Comparison of ENCODE assay signal across 8 cellular contexts in genomic region chr17:35373532-35373983, GRCh38. TPM values are rescaled to one million over a fixed set of nuclear protein-coding genes. Genes with fewer than 3 reads are reported as not detected.
A peak's percentile ranks its signal among the peaks of the same experiment; 100 is the strongest.
DNase-seq lines count a peak whose midpoint lies in the region; ATAC-seq and TF ChIP-seq lines count a peak whose summit lies in the region.

A gene with protein sequence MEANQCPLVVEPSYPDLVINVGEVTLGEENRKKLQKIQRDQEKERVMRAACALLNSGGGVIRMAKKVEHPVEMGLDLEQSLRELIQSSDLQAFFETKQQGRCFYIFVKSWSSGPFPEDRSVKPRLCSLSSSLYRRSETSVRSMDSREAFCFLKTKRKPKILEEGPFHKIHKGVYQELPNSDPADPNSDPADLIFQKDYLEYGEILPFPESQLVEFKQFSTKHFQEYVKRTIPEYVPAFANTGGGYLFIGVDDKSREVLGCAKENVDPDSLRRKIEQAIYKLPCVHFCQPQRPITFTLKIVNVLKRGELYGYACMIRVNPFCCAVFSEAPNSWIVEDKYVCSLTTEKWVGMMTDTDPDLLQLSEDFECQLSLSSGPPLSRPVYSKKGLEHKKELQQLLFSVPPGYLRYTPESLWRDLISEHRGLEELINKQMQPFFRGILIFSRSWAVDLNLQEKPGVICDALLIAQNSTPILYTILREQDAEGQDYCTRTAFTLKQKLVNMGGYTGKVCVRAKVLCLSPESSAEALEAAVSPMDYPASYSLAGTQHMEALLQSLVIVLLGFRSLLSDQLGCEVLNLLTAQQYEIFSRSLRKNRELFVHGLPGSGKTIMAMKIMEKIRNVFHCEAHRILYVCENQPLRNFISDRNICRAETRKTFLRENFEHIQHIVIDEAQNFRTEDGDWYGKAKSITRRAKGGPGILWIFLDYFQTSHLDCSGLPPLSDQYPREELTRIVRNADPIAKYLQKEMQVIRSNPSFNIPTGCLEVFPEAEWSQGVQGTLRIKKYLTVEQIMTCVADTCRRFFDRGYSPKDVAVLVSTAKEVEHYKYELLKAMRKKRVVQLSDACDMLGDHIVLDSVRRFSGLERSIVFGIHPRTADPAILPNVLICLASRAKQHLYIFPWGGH (minus strand): TSS chr17:35373621. CDS start chr17:35363807, 9,814 bp downstream.

- H3K27me3 ChIP-seq in OCI-LY3 (ENCODE audit: low read depth, low read length) (no peaks in the 10 kb centered on the region), esophagus muscularis mucosa (peaks cover 0 to 38% (median 0%) of the 10 kb centered on the region in 4 donors)

- no peak for TF ChIP-seq CTCF in OCI-LY3 (IDR thresholded peaks at IDR 0.05; ENCODE audit: low read depth, low read length)
- no peak for TF ChIP-seq CTCF in esophagus muscularis mucosa (IDR thresholded peaks at IDR 0.05)

- H3K27ac ChIP-seq in OCI-LY3 (ENCODE audit: low read length) = peak within 1 kb of the TSS; percentile 84
- peak within 1 kb of the TSS; percentile 81 to 94 (median 90) for H3K27ac ChIP-seq in esophagus muscularis mucosa (replicated peaks in 1 of 4)

- WGBS in esophagus muscularis mucosa = under 1% methylated on average over 16 of the region's 22 CpGs

- H3K9me3 ChIP-seq in OCI-LY3 (ENCODE audit: insufficient read depth, low read length) (0 out of 2 replicates have a peak, but pooled peaks cover 5% of the 10 kb centered on the region), esophagus muscularis mucosa (no peaks in the 10 kb centered on the region)

- peak within 1 kb of the TSS; percentile 97 for H3K9ac ChIP-seq in OCI-LY3 (ENCODE audit: low read length)

- peaks cover 33% of the 10 kb centered on the region for H4K20me1 ChIP-seq in OCI-LY3 (ENCODE audit: insufficient read depth, low read length)

- H3K36me3 ChIP-seq in OCI-LY3 (replicated peaks; ENCODE audit: low read depth, low read length) (peaks cover 28% of the 10 kb centered on the region), esophagus muscularis mucosa (peaks cover 0 to 7% (median 0%) of the 10 kb centered on the region in 4 donors)

- peaks cover 52% of the 10 kb centered on the region for H3K79me2 ChIP-seq in OCI-LY3 (ENCODE audit: low read length)

- H3K4me1 Mint-ChIP-seq in activated T-cell treated with anti-CD3 and anti-CD28 coated beads, Interleukin-2, amount 50 U/mL, for 72 hours (ENCODE audit: low read depth) = peaks cover 57% of the 10 kb centered on the region
- peaks cover 14 to 49% (median 28%) of the 10 kb centered on the region in 3 donors for H3K4me1 Mint-ChIP-seq in naive B cell
- H3K4me1 Mint-ChIP-seq in stimulated activated effector memory CD8-positive, alpha-beta T cell treated with anti-CD3 and anti-CD28 coated beads, Interleukin-12 subunit alpha, Interleukin-12 subunit beta, amount 100 ng/mL, for 72 hours = peaks cover 61% of the 10 kb centered on the region

- intact Hi-C loops in esophagus muscularis mucosa (cut with DNase I) = loop anchor here (5.0 kb wide), 1 partner anchor 59 kb away; the partner anchor contains the start of gene SLFN12

- ATAC-seq in HG03039 (IDR thresholded peaks at IDR 0.05; ENCODE audit: unreplicated experiment) (peak; percentile 41), naive B cell (ENCODE audit: low read depth in 2 of 2) (peak; percentile 80), HG03095 (IDR thresholded peaks at IDR 0.05; ENCODE audit: unreplicated experiment) (no peak)
- peak; percentile 74 to 76 for ATAC-seq in activated T-cell treated with anti-CD3 and anti-CD28 coated beads, Interleukin-2, amount 50 U/mL, for 72 hours (replicated peaks in 1 of 2)
- peak; percentile 84 for ATAC-seq in stimulated activated effector memory CD8-positive, alpha-beta T cell treated with anti-CD3 and anti-CD28 coated beads, Interleukin-12 subunit alpha, Interleukin-12 subunit beta, amount 100 ng/mL, for 72 hours

- peak within 1 kb of the TSS; percentile 100 for H3K27ac Mint-ChIP-seq in activated T-cell treated with anti-CD3 and anti-CD28 coated beads, Interleukin-2, amount 50 U/mL, for 72 hours
- peak within 1 kb of the TSS; percentile 91 to 98 (median 96) for H3K27ac Mint-ChIP-seq in naive B cell
- H3K27ac Mint-ChIP-seq in stimulated activated effector memory CD8-positive, alpha-beta T cell treated with anti-CD3 and anti-CD28 coated beads, Interleukin-12 subunit alpha, Interleukin-12 subunit beta, amount 100 ng/mL, for 72 hours = peak within 1 kb of the TSS; percentile 100

- peak within 1 kb of the TSS; percentile 95 to 98 for H3K4me3 Mint-ChIP-seq in activated T-cell treated with anti-CD3 and anti-CD28 coated beads, Interleukin-2, amount 50 U/mL, for 72 hours
- H3K4me3 Mint-ChIP-seq in naive B cell = peak within 1 kb of the TSS; percentile 96 to 100 (median 99)
- H3K4me3 Mint-ChIP-seq in stimulated activated effector memory CD8-positive, alpha-beta T cell treated with anti-CD3 and anti-CD28 coated beads, Interleukin-12 subunit alpha, Interleukin-12 subunit beta, amount 100 ng/mL, for 72 hours = peak within 1 kb of the TSS; percentile 99

- peaks cover 9% of the 10 kb centered on the region in 2 donors for H3K9me3 Mint-ChIP-seq in activated T-cell treated with anti-CD3 and anti-CD28 coated beads, Interleukin-2, amount 50 U/mL, for 72 hours
- peaks cover 0 to 12% (median 2%) of the 10 kb centered on the region in 7 donors for H3K9me3 Mint-ChIP-seq in naive B cell
- H3K9me3 Mint-ChIP-seq in stimulated activated effector memory CD8-positive, alpha-beta T cell treated with anti-CD3 and anti-CD28 coated beads, Interleukin-12 subunit alpha, Interleukin-12 subunit beta, amount 100 ng/mL, for 72 hours = peaks cover 10% of the 10 kb centered on the region

- peak within 1 kb of the TSS; percentile 87 for H3K4me2 ChIP-seq in OCI-LY3 (ENCODE audit: low read length)

- no peaks in the 10 kb centered on the region for H3K27me3 Mint-ChIP-seq in activated T-cell treated with anti-CD3 and anti-CD28 coated beads, Interleukin-2, amount 50 U/mL, for 72 hours (ENCODE audit: low read depth)
- H3K27me3 Mint-ChIP-seq in naive B cell = no peaks in the 10 kb centered on the region

- TF ChIP-seq POLR2A in esophagus muscularis mucosa (IDR thresholded peaks at IDR 0.05; ENCODE audit: low read depth) = peak; percentile 85

- DNase-seq in ELF-1 (ENCODE audit: low read depth, low spot score) = peak; percentile 25
- DNase-seq in activated T-cell treated with anti-CD3 and anti-CD28 coated beads, Interleukin-2, amount 50 U/mL, for 72 hours = peak; percentile 92
- DNase-seq in esophagus muscularis mucosa (ENCODE audit: extremely low spot score) = peak; percentile 96
- DNase-seq in naive B cell = peak; percentile 64
- peak; percentile 91 to 97 for DNase-seq in stimulated activated effector memory CD8-positive, alpha-beta T cell treated with anti-CD3 and anti-CD28 coated beads, Interleukin-12 subunit alpha, Interleukin-12 subunit beta, amount 100 ng/mL, for 72 hours (ENCODE audit: low spot score in 2 of 2)

- H3K36me3 Mint-ChIP-seq in activated T-cell treated with anti-CD3 and anti-CD28 coated beads, Interleukin-2, amount 50 U/mL, for 72 hours (ENCODE audit: insufficient read depth in 2 of 2) = peaks cover 25 to 33% of the 10 kb centered on the region in 2 donors
- peaks cover 5 to 7% of the 10 kb centered on the region in 2 donors for H3K36me3 Mint-ChIP-seq in naive B cell
- peaks cover 61% of the 10 kb centered on the region for H3K36me3 Mint-ChIP-seq in stimulated activated effector memory CD8-positive, alpha-beta T cell treated with anti-CD3 and anti-CD28 coated beads, Interleukin-12 subunit alpha, Interleukin-12 subunit beta, amount 100 ng/mL, for 72 hours

- peak within 1 kb of the TSS; percentile 72 for H2AFZ ChIP-seq in OCI-LY3 (ENCODE audit: low read depth, low read length)

- H3K4me1 ChIP-seq in OCI-LY3 (ENCODE audit: low read length) (peaks cover 38% of the 10 kb centered on the region), esophagus muscularis mucosa (peaks cover 12 to 40% (median 24%) of the 10 kb centered on the region in 4 donors)

- no peak for TF ChIP-seq EP300 in esophagus muscularis mucosa (IDR thresholded peaks at IDR 0.05)

- peak within 1 kb of the TSS; percentile 89 for H3K4me3 ChIP-seq in OCI-LY3 (ENCODE audit: low read length)
- peak within 1 kb of the TSS; percentile 57 to 85 (median 63) for H3K4me3 ChIP-seq in esophagus muscularis mucosa

RNA-seq across cellular contexts. Expression of the gene that starts here (rescaled TPM):
- total RNA-seq in activated T-cell treated with anti-CD3 and anti-CD28 coated beads, Interleukin-2, amount 50 U/mL, for 72 hours = 10 to 100 TPM; 37.1 to 64.7 TPM
- 10 to 100 TPM; 16.2 to 30.5 (median 22.7) TPM for total RNA-seq in esophagus muscularis mucosa
- polyA plus RNA-seq in naive B cell (ENCODE audit: low read depth in 6 of 6) = 10 to 100 TPM in 1 of 6 donors, 1 to 10 TPM in 5; 5.8 to 11.0 (median 6.9) TPM

Comparison
In these comparisons a context has a peak if more than half of its experiments do, and no peak if none do; other contexts are left out.
1. DNase-seq: peak in every context shown above with its lines; median percentile 96 in esophagus muscularis mucosa; 94 in stimulated activated effector memory CD8-positive, alpha-beta T cell treated with anti-CD3 and anti-CD28 coated beads, Interleukin-12 subunit alpha, Interleukin-12 subunit beta, amount 100 ng/mL, for 72 hours; 92 in activated T-cell treated with anti-CD3 and anti-CD28 coated beads, Interleukin-2, amount 50 U/mL, for 72 hours; 64 in naive B cell; 25 in ELF-1.